1 cellular context compared by ENCODE assay signal in the genomic region with DNA sequence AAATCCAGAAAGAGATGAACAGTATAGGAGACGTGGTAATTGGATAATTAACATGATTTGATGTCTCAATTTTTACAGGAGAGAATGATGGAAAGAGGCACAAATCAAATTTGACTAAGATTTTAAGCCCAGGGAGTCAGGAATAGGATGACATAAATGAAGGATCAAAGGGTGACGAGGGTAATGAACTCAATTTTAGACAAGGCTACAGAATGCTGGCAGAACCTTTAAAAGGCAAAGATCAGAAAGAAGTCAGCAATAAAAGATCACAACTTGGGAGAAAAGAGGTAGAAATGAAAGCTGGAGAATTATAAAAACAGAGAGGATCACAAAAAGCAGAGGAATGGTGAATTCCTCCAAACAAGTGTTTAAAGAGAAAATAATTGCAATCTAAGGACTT.
TF ChIP-seq lines count a peak whose summit lies in the region.

No MANE protein-coding gene starts in this region.

TF ChIP-seq in HepG2, 621 proteins besides CTCF, POLR2A, EP300 and RAD21 (continued from another document):
- TF ChIP-seq ZNF431 (CRISPR knock-in tag; IDR thresholded peaks at IDR 0.05; ENCODE audit: borderline replicate concordance, low read depth), result no peak
- TF ChIP-seq HOXA3 (CRISPR knock-in tag; IDR thresholded peaks at IDR 0.05), result no peak
- TF ChIP-seq MEIS2 (CRISPR knock-in tag; IDR thresholded peaks at IDR 0.05), result no peak
- no peak for TF ChIP-seq SALL2 (CRISPR knock-in tag; IDR thresholded peaks at IDR 0.05)
- TF ChIP-seq CHD4 (IDR thresholded peaks at IDR 0.05; ENCODE audit: borderline replicate concordance, low read length), result no peak
- TF ChIP-seq ZKSCAN1 (IDR thresholded peaks at IDR 0.05; ENCODE audit: low read length), result no peak
- TF ChIP-seq, protein P1, sequence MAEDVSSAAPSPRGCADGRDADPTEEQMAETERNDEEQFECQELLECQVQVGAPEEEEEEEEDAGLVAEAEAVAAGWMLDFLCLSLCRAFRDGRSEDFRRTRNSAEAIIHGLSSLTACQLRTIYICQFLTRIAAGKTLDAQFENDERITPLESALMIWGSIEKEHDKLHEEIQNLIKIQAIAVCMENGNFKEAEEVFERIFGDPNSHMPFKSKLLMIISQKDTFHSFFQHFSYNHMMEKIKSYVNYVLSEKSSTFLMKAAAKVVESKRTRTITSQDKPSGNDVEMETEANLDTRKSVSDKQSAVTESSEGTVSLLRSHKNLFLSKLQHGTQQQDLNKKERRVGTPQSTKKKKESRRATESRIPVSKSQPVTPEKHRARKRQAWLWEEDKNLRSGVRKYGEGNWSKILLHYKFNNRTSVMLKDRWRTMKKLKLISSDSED (CRISPR knock-in tag; IDR thresholded peaks at IDR 0.05), result no peak
